In genomic region chr2:24955232-24955631, GRCh38 we compare ENCODE assay signal across 27 cellular contexts. TPM values are rescaled to one million over a fixed set of nuclear protein-coding genes. Genes with fewer than 3 reads are reported as not detected.
A peak's percentile ranks its signal among the peaks of the same experiment; 100 is the strongest.
DNase-seq lines count a peak whose midpoint lies in the region; ATAC-seq, FAIRE-seq and TF ChIP-seq lines count a peak whose summit lies in the region.
"Had no signal": no experiment of that assay in that cellular context is flagged by ENCODE, and none has a peak within 500 bp of the region (broad histone marks: within the 10 kb centered on the region; RNA-seq: fewer than 3 reads in every experiment).

No MANE protein-coding gene starts in this region.

- TF ChIP-seq POLR2A in GM12878 (IDR thresholded peaks at IDR 0.05; ENCODE audit: low read depth, low read length): no peak

- peak overlapping the region; percentile 41 for H3K4me3 ChIP-seq in OCI-LY3 (ENCODE audit: low read length)
- H3K4me3 ChIP-seq in GM12878: no peak overlapping the region
- no peak overlapping the region for H3K4me3 ChIP-seq in smooth muscle cell
- H3K4me3 ChIP-seq: BLaER1 had no signal

- no peak for FAIRE-seq in GM12878 (lab: Jason Lieb, UNC)
- FAIRE-seq: A204.1, D721Med, GM19239 had no signal

- no peak for ATAC-seq in GM12878

- POLR2A ChIA-PET in GM12878 (lab: Charles Lee): no interaction called here

- TF ChIP-seq EP300 in GM12878 (IDR thresholded peaks at IDR 0.05; ENCODE audit: borderline replicate concordance in 1 of 2, control insufficient read depth in 1 of 2, low read depth in 2 of 2, low read length in 2 of 2): no peak

- peaks cover 19% of the 10 kb centered on the region for H3K36me3 Mint-ChIP-seq in glutamatergic neuron (ENCODE audit: unreplicated experiment)

- SMC1A ChIA-PET in GM12878 (lab: Charles Lee; ENCODE audit: uncharacterized antibody, unreplicated experiment): interaction anchor here (0.8 to 2.1 kb wide), 2 partner anchors 14 to 15 kb away, joined by 3 to 7 read pairs; no protein-coding TSS in a partner anchor

- RAD21 ChIA-PET in GM12878 (lab: Charles Lee; ENCODE audit: unreplicated experiment): no interaction called here

- TF ChIP-seq CTCF in OCI-LY3 (IDR thresholded peaks at IDR 0.05; ENCODE audit: low read depth, low read length) (no peak), GM12878 (IDR thresholded peaks at IDR 0.05 in 2 of 3, conservative IDR thresholded peaks at IDR 0.05 in 1 of 3; ENCODE audit: control insufficient read depth in 2 of 3, extremely low read depth in 1 of 3, insufficient read depth in 1 of 3, low read depth in 3 of 3, low read length in 3 of 3) (no peak), glutamatergic neuron (IDR thresholded peaks at IDR 0.05; ENCODE audit: partially characterized antibody, unreplicated experiment) (no peak), smooth muscle cell (IDR thresholded peaks at IDR 0.05; ENCODE audit: borderline replicate concordance, insufficient read depth, poor library complexity, severe bottlenecking) (no peak)

- peak overlapping the region; percentile 36 for H3K27ac ChIP-seq in OCI-LY3 (ENCODE audit: low read length)
- no peak overlapping the region for H3K27ac ChIP-seq in GM12878 (ENCODE audit: control insufficient read depth, insufficient read depth)
- no peak overlapping the region for H3K27ac ChIP-seq in smooth muscle cell (ENCODE audit: low read depth)
- H3K27ac ChIP-seq: BLaER1 had no signal

- peaks cover 49% of the 10 kb centered on the region for H3K36me3 ChIP-seq in OCI-LY3 (replicated peaks; ENCODE audit: low read depth, low read length)
- H3K36me3 ChIP-seq in GM12878 (ENCODE audit: control insufficient read depth in 2 of 2, insufficient read depth in 2 of 2, low read length in 1 of 2): peaks cover 0 to 23% of the 10 kb centered on the region in 2 experiments; a peak in 2 of 4 replicates
- peaks cover 39% of the 10 kb centered on the region for H3K36me3 ChIP-seq in smooth muscle cell (ENCODE audit: low read depth)

- no peak for TF ChIP-seq RAD21 in GM12878 (IDR thresholded peaks at IDR 0.05; ENCODE audit: insufficient read depth, low read depth, low read length)

- no peaks in the 10 kb centered on the region for H3K27me3 ChIP-seq in OCI-LY3 (ENCODE audit: low read depth, low read length)
- no peaks in the 10 kb centered on the region for H3K27me3 ChIP-seq in GM12878 (replicated peaks in 1 of 2; ENCODE audit: control insufficient read depth in 2 of 2, insufficient read depth in 2 of 2, low read length in 1 of 2)
- no peaks in the 10 kb centered on the region for H3K27me3 ChIP-seq in smooth muscle cell (ENCODE audit: low read depth)
- H3K27me3 ChIP-seq: BE2C, BLaER1 had no signal

- H3K9ac ChIP-seq in OCI-LY3 (ENCODE audit: low read length) (no peak overlapping the region), GM12878 (ENCODE audit: control insufficient read depth, insufficient read depth, low read length) (no peak overlapping the region), smooth muscle cell (ENCODE audit: low read depth) (no peak overlapping the region)
- H3K9ac ChIP-seq: BLaER1 had no signal

- no TSS peak for BruUV-seq in GM12878 (replicated peaks; lab: Mats Ljungman, UMichigan)

- H4K20me1 ChIP-seq in OCI-LY3 (ENCODE audit: insufficient read depth, low read length) (no peaks in the 10 kb centered on the region), GM12878 (ENCODE audit: control insufficient read depth, insufficient read depth) (no peaks in the 10 kb centered on the region), smooth muscle cell (ENCODE audit: low read depth) (no peaks in the 10 kb centered on the region)
- H4K20me1 ChIP-seq: BLaER1 had no signal

- H3K4me2 ChIP-seq in OCI-LY3 (ENCODE audit: low read length): peak overlapping the region; percentile 70
- H3K4me2 ChIP-seq in GM12878 (ENCODE audit: control insufficient read depth, insufficient read depth): no peak overlapping the region
- H3K4me2 ChIP-seq in smooth muscle cell: no peak overlapping the region
- H3K4me2 ChIP-seq: BLaER1 had no signal

- peaks cover 56% of the 10 kb centered on the region for H3K4me1 Mint-ChIP-seq in glutamatergic neuron (ENCODE audit: low read depth, unreplicated experiment)
- H3K4me1 Mint-ChIP-seq: CD14-positive monocyte had no signal

- CTCF ChIA-PET in GM12878 (lab: Yijun Ruan, JAX): no interaction called here

- H3K79me2 ChIP-seq in OCI-LY3 (ENCODE audit: low read length) (no peaks in the 10 kb centered on the region), GM12878 (ENCODE audit: control insufficient read depth, insufficient read depth, low read length) (no peaks in the 10 kb centered on the region), smooth muscle cell (ENCODE audit: low read depth) (no peaks in the 10 kb centered on the region)

- H3K4me3 Mint-ChIP-seq in glutamatergic neuron (ENCODE audit: unreplicated experiment): peak overlapping the region; percentile 56
- H3K4me3 Mint-ChIP-seq: CD14-positive monocyte; CD4-positive, alpha-beta memory T cell; CD4-positive, CD25-positive, alpha-beta regulatory T cell; CD8-positive, alpha-beta memory T cell had no signal

- H2AFZ ChIP-seq in OCI-LY3 (ENCODE audit: low read depth, low read length) (no peak overlapping the region), GM12878 (ENCODE audit: control insufficient read depth, low read depth, low read length) (no peak overlapping the region), smooth muscle cell (ENCODE audit: low read depth) (no peak overlapping the region)

- H3F3A ChIP-seq in smooth muscle cell (ENCODE audit: low read depth): no peaks in the 10 kb centered on the region

- peaks cover 8% of the 10 kb centered on the region for H3K27me3 Mint-ChIP-seq in glutamatergic neuron (ENCODE audit: unreplicated experiment)
- H3K27me3 Mint-ChIP-seq: CD4-positive, alpha-beta memory T cell; CD4-positive, CD25-positive, alpha-beta regulatory T cell; CD8-positive, alpha-beta memory T cell had no signal

- H3K9me3 ChIP-seq in OCI-LY3 (ENCODE audit: insufficient read depth, low read length) (0 out of 2 replicates have a peak, but pooled peaks cover 3% of the 10 kb centered on the region), GM12878 (replicated peaks; ENCODE audit: control insufficient read depth, insufficient read depth, low read length) (peaks cover 11% of the 10 kb centered on the region; the same call in 2 of the 3 replicates), smooth muscle cell (replicated peaks; ENCODE audit: low read depth) (peaks cover 9% of the 10 kb centered on the region)
- H3K9me3 ChIP-seq: BE2C had no signal

- in situ Hi-C loops in GM12878 (cut with MboI): no loop called here

- DNase-seq in GM12878 (ENCODE audit: low read depth, low spot score) (no peak), glutamatergic neuron (no peak), DMS 273 (lab: John Stamatoyannopoulos, UW; ENCODE audit: unreplicated experiment) (no peak), COLO829 (ENCODE audit: low spot score) (no peak), smooth muscle cell (lab: John Stamatoyannopoulos, UW; ENCODE audit: unreplicated experiment) (no peak)
- DNase-seq: 8988T; ACHN; BE2C; C1 segment of cervical spinal cord; Caco-2; Calu3; CD4-positive, alpha-beta memory T cell; CD4-positive, CD25-positive, alpha-beta regulatory T cell; CD8-positive, alpha-beta memory T cell; DMS 273 treated with DMSO at 0.1 percent for 48 hours; DMS153; DMS53; DMS79; DND-41; EL; GDM1 had no signal

- H3K4me1 ChIP-seq in OCI-LY3 (ENCODE audit: low read length) (peaks cover 22% of the 10 kb centered on the region), GM12878 (ENCODE audit: control insufficient read depth, insufficient read depth, low read length) (no peaks in the 10 kb centered on the region), smooth muscle cell (ENCODE audit: low read depth) (no peaks in the 10 kb centered on the region)
- H3K4me1 ChIP-seq: BE2C, Caco-2 had no signal

- peak overlapping the region; percentile 69 for H3K27ac Mint-ChIP-seq in glutamatergic neuron (ENCODE audit: unreplicated experiment)
- H3K27ac Mint-ChIP-seq: CD4-positive, alpha-beta memory T cell; CD4-positive, CD25-positive, alpha-beta regulatory T cell; CD8-positive, alpha-beta memory T cell had no signal

- H3K9me3 Mint-ChIP-seq in glutamatergic neuron (ENCODE audit: unreplicated experiment): peaks cover 7% of the 10 kb centered on the region

- intact Hi-C loops in GM12878 (cut with micrococcal nuclease; ENCODE audit: unreplicated experiment): no loop called here

RNA-seq across cellular contexts. Expression of gene DNAJC27, which starts 16.5 kb away (rescaled TPM):
- total RNA-seq in GM12878 (2013; cell fraction: nucleolus; rRNA removed): 26.2 and 31.4 TPM in 2 replicates
- 3.7 and 4.9 TPM in 2 replicates for total RNA-seq in GM12878 (2014; rRNA removed)
- total RNA-seq in GM12878 (2014; rRNA removed; fragmentation: Illumina TruSeq; extraction: Trizol): 4.5 and 4.8 TPM in 2 replicates
- 2.8 and 3.6 TPM in 2 replicates for total RNA-seq in GM12878 (2021)
- polyA plus RNA-seq in GM12878 (2011; ENCODE audit: low read depth): 2.1 TPM
- 6.7 and 9.3 TPM in 2 replicates for polyA plus RNA-seq in GM12878 (2011; rRNA removed)
- polyA plus RNA-seq in GM12878 (2011; cell fraction: cytosol; rRNA removed): 2.6 and 3.6 TPM in 2 replicates
- polyA plus RNA-seq in GM12878 (2011; cell fraction: nucleus; rRNA removed): 8.1 and 10.4 TPM in 2 replicates
- polyA plus RNA-seq in GM12878 (2012): 2.2 and 2.8 TPM in 2 replicates
- 5.4 and 7.8 TPM in 2 replicates for polyA plus RNA-seq in GM12878 (2014; fragmentation: Illumina TruSeq; extraction: Trizol)
- polyA plus RNA-seq in GM12878 (2014; fragmentation: Nextera tagmentation; extraction: Ambion mirVana): 1 to 10 TPM in 1 of 2 experiments, under 1 TPM in 1; 0.95 to 1.3 TPM
- 3.7 and 9.6 TPM in 2 replicates for polyA plus RNA-seq in GM12878 (2014; rRNA removed)
- polyA plus RNA-seq in GM12878 (2016; fragmentation: Nextera tagmentation; extraction: Ambion mirVana): 1 to 10 TPM; 2.9 TPM
- 4.5 and 6.4 TPM in 2 replicates for polyA minus RNA-seq in GM12878 (2011; rRNA and poly(A)+ RNA removed)
- polyA minus RNA-seq in GM12878 (2011; cell fraction: cytosol; rRNA and poly(A)+ RNA removed): 1.7 and 2.4 TPM in 2 replicates
- 5.7 and 6.8 TPM in 2 replicates for polyA minus RNA-seq in GM12878 (2011; cell fraction: nucleus; rRNA and poly(A)+ RNA removed)
- total RNA-seq in glutamatergic neuron (ENCODE audit: unreplicated experiment): 17.9 TPM
- 4.4 and 8.4 TPM in 2 replicates for total RNA-seq in smooth muscle cell
- 1.4 and 2.2 TPM in 2 replicates for polyA plus RNA-seq in smooth muscle cell

RNA-seq across cellular contexts. Expression of gene ADCY3, which starts 35.2 kb away (rescaled TPM):
- 60.6 and 79.4 TPM in 2 replicates for total RNA-seq in GM12878 (2013; cell fraction: nucleolus; rRNA removed)
- total RNA-seq in GM12878 (2014; rRNA removed) (58.9 and 75.6 TPM in 2 replicates), GM12878 (2014; rRNA removed; fragmentation: Illumina TruSeq; extraction: Trizol) (44.9 and 47.5 TPM in 2 replicates), GM12878 (2021) (88.2 and 102 TPM in 2 replicates), glutamatergic neuron (ENCODE audit: unreplicated experiment) (76.2 TPM), smooth muscle cell (20.8 and 34.3 TPM in 2 replicates)
- polyA plus RNA-seq in GM12878 (2011; ENCODE audit: low read depth): 37.7 TPM
- polyA plus RNA-seq in GM12878 (2011; rRNA removed) (31.0 and 53.2 TPM in 2 replicates), GM12878 (2014; fragmentation: Illumina TruSeq; extraction: Trizol) (44.4 and 72.7 TPM in 2 replicates), GM12878 (2014; fragmentation: Nextera tagmentation; extraction: Ambion mirVana) (1 to 10 TPM; 2.8 to 8.6 TPM), GM12878 (2014; rRNA removed) (90.5 and 107 TPM in 2 replicates), GM12878 (2016; fragmentation: Nextera tagmentation; extraction: Ambion mirVana) (10 to 100 TPM; 13.2 to 17.2 TPM), smooth muscle cell (29.6 and 41.7 TPM in 2 replicates)
- polyA plus RNA-seq in GM12878 (2011; cell fraction: cytosol; rRNA removed): 63.0 and 77.4 TPM in 2 replicates
- polyA plus RNA-seq in GM12878 (2011; cell fraction: nucleus; rRNA removed): 194 and 225 TPM in 2 replicates
- 70.8 and 89.9 TPM in 2 replicates for polyA plus RNA-seq in GM12878 (2012)
- polyA minus RNA-seq in GM12878 (2011; rRNA and poly(A)+ RNA removed): 97.7 and 107 TPM in 2 replicates
- polyA minus RNA-seq in GM12878 (2011; cell fraction: cytosol; rRNA and poly(A)+ RNA removed): 27.8 and 33.1 TPM in 2 replicates
- 30.9 and 55.5 TPM in 2 replicates for polyA minus RNA-seq in GM12878 (2011; cell fraction: nucleus; rRNA and poly(A)+ RNA removed)
